28 cellular contexts compared by ENCODE assay signal in genomic region chr2:21856638-21857037, GRCh38.
"Had no signal": no experiment of that assay in that cellular context is flagged by ENCODE, and none has a peak within 500 bp of the region (broad histone marks: within the 10 kb centered on the region; RNA-seq: fewer than 3 reads in every experiment).

No MANE protein-coding gene starts in this region.

- DNase-seq: colonic mucosa; cortex of kidney; effector CD8-positive, alpha-beta T cell; effector memory CD8-positive, alpha-beta T cell; endodermal cell; erythroblast; esophagus squamous epithelium; foreskin fibroblast; foreskin melanocyte; gastrocnemius medialis; glutamatergic neuron; head of caudate nucleus; heart right ventricle; hippocampal formation; left cardiac atrium; left lung; left ventricle myocardium superior; lower lobe of right lung; mesenchymal stem cell; mucosa of descending colon; naive B cell had no signal

- H3K27me3 ChIP-seq: colonic mucosa, esophagus squamous epithelium, gastrocnemius medialis, heart right ventricle, left lung had no signal

- ATAC-seq: effector memory CD8-positive, alpha-beta T cell; esophagus mucosa; gastrocnemius medialis; heart right ventricle; left cardiac atrium; left lung; left ventricle myocardium superior; lower lobe of right lung; mucosa of descending colon had no signal

- H3K4me1 Mint-ChIP-seq: mesothelial cell of epicardium, naive B cell had no signal

- H3K36me3 Mint-ChIP-seq: mesothelial cell of epicardium, naive B cell had no signal

- H3K9me3 ChIP-seq: colonic mucosa, lower lobe of right lung, mucosa of descending colon had no signal

- H3K4me3 ChIP-seq: colonic mucosa, esophagus squamous epithelium, gastrocnemius medialis, heart right ventricle, left lung, lower lobe of right lung, mucosa of descending colon had no signal

- H3K9me3 Mint-ChIP-seq: endodermal cell, mesothelial cell of epicardium had no signal

- FAIRE-seq: endometrium, islet of Langerhans, keratinocyte had no signal

- H3K27ac ChIP-seq: colonic mucosa, epithelial cell of prostate, esophagus squamous epithelium, gastrocnemius medialis, heart right ventricle, left lung, lower lobe of right lung had no signal

- H3K27ac Mint-ChIP-seq: dendritic cell treated with granulocyte-macrophage colony-stimulating factor and Interleukin-4, amounts not matched to agents 40 ng/mL and 50 ng/mL, for 4 days; effector memory CD8-positive, alpha-beta T cell; endodermal cell; mesothelial cell of epicardium; naive B cell had no signal

- H3K4me3 Mint-ChIP-seq: dendritic cell treated with granulocyte-macrophage colony-stimulating factor and Interleukin-4, amounts not matched to agents 40 ng/mL and 50 ng/mL, for 4 days; effector memory CD8-positive, alpha-beta T cell; endodermal cell; mesothelial cell of epicardium; naive B cell had no signal

- H3K36me3 ChIP-seq: colonic mucosa, esophagus squamous epithelium, gastrocnemius medialis, heart right ventricle, left lung, lower lobe of right lung had no signal

- H3K27me3 Mint-ChIP-seq: dendritic cell treated with granulocyte-macrophage colony-stimulating factor and Interleukin-4, amounts not matched to agents 40 ng/mL and 50 ng/mL, for 4 days; effector memory CD8-positive, alpha-beta T cell; naive B cell had no signal

- H3K4me1 ChIP-seq: colonic mucosa, esophagus squamous epithelium, gastrocnemius medialis, heart right ventricle, left lung, lower lobe of right lung had no signal
